In the genomic region with DNA sequence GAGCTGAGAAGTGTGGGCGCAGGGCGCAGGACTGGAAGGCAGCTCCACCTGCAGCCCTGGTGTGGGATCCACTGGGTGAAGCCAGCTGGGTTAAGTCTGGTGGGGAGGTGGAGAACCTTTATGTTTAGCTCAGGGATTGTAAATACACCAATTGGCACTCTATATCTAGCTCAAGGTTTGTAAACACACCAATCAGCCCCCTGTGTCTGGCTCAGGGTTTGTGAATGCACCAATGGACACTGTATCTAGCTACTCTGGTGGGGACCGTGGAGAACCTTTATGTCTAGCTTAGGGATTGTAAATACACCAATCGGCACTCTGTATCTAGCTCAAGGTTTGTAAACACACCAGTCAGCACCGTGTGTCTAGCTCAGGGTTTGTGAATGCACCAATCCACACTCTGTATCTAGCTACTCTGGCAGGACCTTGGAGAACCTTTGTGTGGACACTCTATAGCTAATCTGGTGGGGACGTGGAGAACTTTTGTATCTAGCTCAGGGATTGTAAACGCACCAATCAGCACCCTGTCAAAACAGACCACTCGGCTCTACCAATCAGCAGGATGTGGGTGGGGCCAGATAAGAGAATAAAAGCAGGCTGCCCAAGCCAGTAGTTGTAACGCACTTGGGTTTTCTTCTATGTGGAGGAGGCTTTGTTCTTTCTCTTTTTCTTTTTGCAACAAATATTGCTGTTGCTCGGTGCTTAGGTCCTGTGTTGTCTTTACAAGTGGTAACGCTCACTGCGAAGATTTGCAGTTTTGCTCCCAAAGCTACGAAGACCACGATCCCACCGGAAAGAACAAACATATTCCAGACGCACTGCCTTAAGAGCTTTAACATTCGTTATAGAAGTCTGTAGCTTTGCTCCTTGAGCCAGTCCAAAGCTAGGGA, we compare ENCODE assay signal across 6 cellular contexts. TPM values are rescaled to one million over a fixed set of nuclear protein-coding genes. Genes with fewer than 3 reads are reported as not detected.
DNase-seq lines count a peak whose midpoint lies in the region; TF ChIP-seq lines count a peak whose summit lies in the region.
"Not testable (repeated sequence)": the region's sequence is repeated elsewhere in the genome, so short reads cannot be mapped to it uniquely, and the experiment has no call there.

No MANE protein-coding gene starts in this region.

- peaks cover 59 to 61% of the 10 kb centered on the region in 2 donors for H3K4me1 Mint-ChIP-seq in immature natural killer cell

- H3K27me3 ChIP-seq in BJ (ENCODE audit: control insufficient read depth, insufficient read depth, low read length); breast epithelium: not testable (repeated sequence)

- DNase-seq in BJ (ENCODE audit: low read depth); breast epithelium (ENCODE audit: low spot score in 2 of 2); immature natural killer cell; retinal pigment epithelial cell (ENCODE audit: low read depth): not testable (repeated sequence)
- DNase-seq in LoVo (ENCODE audit: low spot score) (peak; percentile 42), T-helper 22 cell (ENCODE audit: low read depth) (peak; percentile 16)

- H3K4me3 ChIP-seq in BJ (ENCODE audit: low read depth, low read length) (peak overlapping the region; percentile 39), breast epithelium (peak overlapping the region; percentile 64 to 67 (median 66)), retinal pigment epithelial cell (ENCODE audit: low read length) (peak overlapping the region; percentile 46)

- not testable (repeated sequence) for H3K9me3 Mint-ChIP-seq in immature natural killer cell

- H3K4me3 Mint-ChIP-seq in immature natural killer cell = peak overlapping the region; percentile 83 to 92 (median 90)

- POLR2A ChIA-PET in BJ (lab: Charles Lee) = not testable (repeated sequence)

- H3K36me3 ChIP-seq in BJ (ENCODE audit: control insufficient read depth, insufficient read depth, low read length); breast epithelium: not testable (repeated sequence)

- not testable (repeated sequence) for TF ChIP-seq CTCF in BJ (IDR thresholded peaks at IDR 0.05; ENCODE audit: insufficient read depth, low read depth, low read length); breast epithelium (IDR thresholded peaks at IDR 0.05); retinal pigment epithelial cell (conservative IDR thresholded peaks at IDR 0.05; ENCODE audit: low read depth, low read length)

- not testable (repeated sequence) for TF ChIP-seq POLR2A in breast epithelium (IDR thresholded peaks at IDR 0.05)

- H3K9me3 ChIP-seq in breast epithelium = not testable (repeated sequence)

- not testable (repeated sequence) for H3K36me3 Mint-ChIP-seq in immature natural killer cell

- H3K27ac Mint-ChIP-seq in immature natural killer cell = peak overlapping the region in 4 of 6 donors; percentile 60 to 79 (median 74)

- peak overlapping the region; percentile 81 to 85 for H3K27ac ChIP-seq in breast epithelium

- peaks cover 15 to 28% (median 23%) of the 10 kb centered on the region in 3 donors for H3K27me3 Mint-ChIP-seq in immature natural killer cell (ENCODE audit: low read depth in 3 of 3)

- intact Hi-C loops in breast epithelium (cut with DNase I; ENCODE audit: low total_unique reads) = not testable (repeated sequence)

- CTCF ChIA-PET in BJ (lab: Yijun Ruan, JAX) = interaction anchor here (1.1 to 3.7 kb wide), 2 partner anchors 10 to 22 kb away, joined by 3 to 12 read pairs; no protein-coding TSS in a partner anchor

- peaks cover 10 to 19% of the 10 kb centered on the region in 2 donors for H3K4me1 ChIP-seq in breast epithelium

RNA-seq across cellular contexts. Expression of a gene that starts 1.7 kb away (rescaled TPM):
- polyA plus RNA-seq in BJ (2011; rRNA removed) = 210 and 226 TPM in 2 replicates
- polyA minus RNA-seq in BJ (2011; rRNA and poly(A)+ RNA removed) = 37.5 and 45.8 TPM in 2 replicates
- 100 to 1,000 TPM; 124 to 159 (median 134) TPM for total RNA-seq in breast epithelium
- 10 to 100 TPM; 30.4 to 81.2 (median 45.8) TPM for polyA plus RNA-seq in immature natural killer cell

RNA-seq across cellular contexts. Expression of a gene that starts 26.4 kb away (rescaled TPM):
- 52.4 and 89.4 TPM in 2 replicates for polyA plus RNA-seq in BJ (2011; rRNA removed)
- polyA minus RNA-seq in BJ (2011; rRNA and poly(A)+ RNA removed) = 14.8 and 21.4 TPM in 2 replicates
- 100 to 1,000 TPM in 1 of 3 donors, 10 to 100 TPM in 2; 65.7 to 102 (median 76.4) TPM for total RNA-seq in breast epithelium
- 100 to 1,000 TPM; 111 to 183 (median 126) TPM for polyA plus RNA-seq in immature natural killer cell

RNA-seq across cellular contexts. Expression of a gene that starts 26.4 kb away (rescaled TPM):
- polyA plus RNA-seq in BJ (2011; rRNA removed) = 10.8 and 15.3 TPM in 2 replicates
- 4.3 and 6.4 TPM in 2 replicates for polyA minus RNA-seq in BJ (2011; rRNA and poly(A)+ RNA removed)
- 10 to 100 TPM; 10.4 to 16.4 (median 15.7) TPM for total RNA-seq in breast epithelium
- polyA plus RNA-seq in immature natural killer cell = 10 to 100 TPM in 2 of 3 donors, 1 to 10 TPM in 1; 7.1 to 16.3 (median 10.0) TPM

RNA-seq across cellular contexts. Expression of a gene that starts 26.8 kb away (rescaled TPM):
- 0.28 and 0.74 TPM in 2 replicates for polyA plus RNA-seq in BJ (2011; rRNA removed)
- polyA minus RNA-seq in BJ (2011; rRNA and poly(A)+ RNA removed) = not detected in 2 replicates
- total RNA-seq in breast epithelium = 1 to 10 TPM in 1 of 3 donors, not detected in 2; 1.3 TPM
- 1 to 10 TPM in 2 of 3 donors, not detected in 1; 3.1 to 3.3 TPM for polyA plus RNA-seq in immature natural killer cell
